ENCODE assay signal across 11 cellular contexts in genomic region chr3:150765949-150766720, GRCh38. TPM values are rescaled to one million over a fixed set of nuclear protein-coding genes. Genes with fewer than 3 reads are reported as not detected.
A peak's percentile ranks its signal among the peaks of the same experiment; 100 is the strongest.
DNase-seq lines count a peak whose midpoint lies in the region; ATAC-seq and TF ChIP-seq lines count a peak whose summit lies in the region.
"Had no signal": no experiment of that assay in that cellular context is flagged by ENCODE, and none has a peak within 500 bp of the region (broad histone marks: within the 10 kb centered on the region; RNA-seq: fewer than 3 reads in every experiment).

No MANE protein-coding gene starts in this region.

- H3K9me3 ChIP-seq in effector memory CD4-positive, alpha-beta T cell (ENCODE audit: control insufficient read depth, low read length), result no peaks in the 10 kb centered on the region
- H3K9me3 ChIP-seq: body of pancreas, thyroid gland had no signal

- no peaks in the 10 kb centered on the region for H3K36me3 ChIP-seq in effector memory CD4-positive, alpha-beta T cell (ENCODE audit: control insufficient read depth, insufficient read depth, low read length)
- H3K36me3 ChIP-seq: thyroid gland had no signal

- H3K27ac Mint-ChIP-seq in activated naive CD4-positive, alpha-beta T cell treated with anti-CD3 and anti-CD28 coated beads, Interleukin-2, amount 50 U/mL, for 72 hours, result peak overlapping the region; percentile 77 to 100
- H3K27ac Mint-ChIP-seq in activated naive CD8-positive, alpha-beta T cell, result peak overlapping the region; percentile 100
- peak overlapping the region; percentile 89 to 90 for H3K27ac Mint-ChIP-seq in stimulated activated naive CD8-positive, alpha-beta T cell treated with anti-CD3 and anti-CD28 coated beads, Interleukin-15, amount 100 ng/mL, for 72 hours
- H3K27ac Mint-ChIP-seq in WTC11, result no peak overlapping the region; the same call in 1 of the 2 replicates

- H3K4me1 Mint-ChIP-seq in activated naive CD8-positive, alpha-beta T cell (ENCODE audit: low read depth), result peaks cover 41% of the 10 kb centered on the region
- H3K4me1 Mint-ChIP-seq in stimulated activated naive CD8-positive, alpha-beta T cell treated with anti-CD3 and anti-CD28 coated beads, Interleukin-15, amount 100 ng/mL, for 72 hours, result peaks cover 36% of the 10 kb centered on the region
- peaks cover 31% of the 10 kb centered on the region for H3K4me1 Mint-ChIP-seq in WTC11

- TF ChIP-seq CTCF in WTC11 (IDR thresholded peaks at IDR 0.05), result no peak

- H3K4me1 ChIP-seq in effector memory CD4-positive, alpha-beta T cell (ENCODE audit: control insufficient read depth, insufficient read depth, low read length, poor library complexity, severe bottlenecking), result no peaks in the 10 kb centered on the region

- peaks cover 22% of the 10 kb centered on the region in 2 donors for H3K36me3 Mint-ChIP-seq in activated naive CD4-positive, alpha-beta T cell treated with anti-CD3 and anti-CD28 coated beads, Interleukin-2, amount 50 U/mL, for 72 hours
- peaks cover 7% of the 10 kb centered on the region for H3K36me3 Mint-ChIP-seq in activated naive CD8-positive, alpha-beta T cell
- H3K36me3 Mint-ChIP-seq in WTC11, result no peaks in the 10 kb centered on the region

- no peak overlapping the region for H3K27ac ChIP-seq in effector memory CD4-positive, alpha-beta T cell (ENCODE audit: insufficient read depth, low read length, poor library complexity, severe bottlenecking)
- H3K27ac ChIP-seq: body of pancreas had no signal

- CTCF ChIA-PET in WTC11 (lab: Charles Lee), result interaction anchor here (0.6 to 3.6 kb wide), 4 partner anchors 13 to 320 kb away, joined by 3 to 23 read pairs (median 8); no protein-coding TSS in a partner anchor

- H3K27me3 Mint-ChIP-seq in activated naive CD8-positive, alpha-beta T cell, result no peaks in the 10 kb centered on the region
- H3K27me3 Mint-ChIP-seq in stimulated activated naive CD8-positive, alpha-beta T cell treated with anti-CD3 and anti-CD28 coated beads, Interleukin-15, amount 100 ng/mL, for 72 hours, result no peaks in the 10 kb centered on the region
- H3K27me3 Mint-ChIP-seq in WTC11 (ENCODE audit: low read depth), result peaks cover 38% of the 10 kb centered on the region

- no peak overlapping the region for H3K4me3 ChIP-seq in effector memory CD4-positive, alpha-beta T cell (ENCODE audit: insufficient read depth, low read depth, low read length, poor library complexity, severe bottlenecking)
- H3K4me3 ChIP-seq: body of pancreas, thyroid gland had no signal

- peak in 1 of 2 donors; percentile 11 for ATAC-seq in activated naive CD4-positive, alpha-beta T cell treated with anti-CD3 and anti-CD28 coated beads, Interleukin-2, amount 50 U/mL, for 72 hours
- peak; percentile 29 for ATAC-seq in HG03060 (IDR thresholded peaks at IDR 0.05; ENCODE audit: low read depth, unreplicated experiment)
- no peak for ATAC-seq in stimulated activated naive CD8-positive, alpha-beta T cell treated with anti-CD3 and anti-CD28 coated beads, Interleukin-15, amount 100 ng/mL, for 72 hours
- ATAC-seq in HG03460 (IDR thresholded peaks at IDR 0.05; ENCODE audit: unreplicated experiment), result no peak
- no peak for ATAC-seq in WTC11
- ATAC-seq: body of pancreas had no signal

- H3K27me3 ChIP-seq in effector memory CD4-positive, alpha-beta T cell (replicated peaks; ENCODE audit: control insufficient read depth, insufficient read depth, low read length, poor library complexity, severe bottlenecking), result no peaks in the 10 kb centered on the region
- H3K27me3 ChIP-seq: body of pancreas, thyroid gland had no signal

- H3K4me3 Mint-ChIP-seq in activated naive CD8-positive, alpha-beta T cell, result peak overlapping the region; percentile 99
- peak overlapping the region; percentile 66 to 72 for H3K4me3 Mint-ChIP-seq in stimulated activated naive CD8-positive, alpha-beta T cell treated with anti-CD3 and anti-CD28 coated beads, Interleukin-15, amount 100 ng/mL, for 72 hours
- H3K4me3 Mint-ChIP-seq in WTC11, result no peak overlapping the region

- POLR2A ChIA-PET in WTC11 (lab: Charles Lee), result interaction anchor here (0.7 kb wide), 1 partner anchor 220 kb away, joined by 4 read pairs; the partner anchor contains the start of gene SERP1

- H3K9me3 Mint-ChIP-seq in activated naive CD4-positive, alpha-beta T cell treated with anti-CD3 and anti-CD28 coated beads, Interleukin-2, amount 50 U/mL, for 72 hours, result no peaks in the 10 kb centered on the region
- no peaks in the 10 kb centered on the region for H3K9me3 Mint-ChIP-seq in activated naive CD8-positive, alpha-beta T cell (ENCODE audit: low read depth)
- H3K9me3 Mint-ChIP-seq in stimulated activated naive CD8-positive, alpha-beta T cell treated with anti-CD3 and anti-CD28 coated beads, Interleukin-15, amount 100 ng/mL, for 72 hours, result no peaks in the 10 kb centered on the region
- H3K9me3 Mint-ChIP-seq in WTC11, result no peaks in the 10 kb centered on the region

- no peak for DNase-seq in activated naive CD4-positive, alpha-beta T cell treated with anti-CD3 and anti-CD28 coated beads, Interleukin-2, amount 50 U/mL, for 72 hours (ENCODE audit: low spot score in 2 of 2)
- no peak for DNase-seq in activated naive CD4-positive, alpha-beta T cell treated with Interleukin-2 at 50 U/mL for 16 hours
- DNase-seq in stimulated activated naive CD8-positive, alpha-beta T cell treated with anti-CD3 and anti-CD28 coated beads, Interleukin-15, amount 100 ng/mL, for 72 hours, result peak; percentile 29 to 38
- DNase-seq in effector memory CD4-positive, alpha-beta T cell, result no peak
- DNase-seq in WTC11 (ENCODE audit: low spot score), result no peak
- DNase-seq: body of pancreas, NCI-H146 had no signal

TF ChIP-seq in WTC11, 78 proteins besides CTCF, POLR2A, EP300 and RAD21:
- TF ChIP-seq TP53 (CRISPR knock-in tag; IDR thresholded peaks at IDR 0.05) (no peak), CBFB (CRISPR knock-in tag; IDR thresholded peaks at IDR 0.05; ENCODE audit: low read depth) (no peak), TCF7 (CRISPR knock-in tag; IDR thresholded peaks at IDR 0.05; ENCODE audit: low read depth) (no peak)

RNA-seq across cellular contexts. Expression of gene SIAH2, which starts 3.2 kb away (rescaled TPM):
- 10 to 100 TPM; 68.3 to 74.7 TPM for total RNA-seq in activated naive CD4-positive, alpha-beta T cell treated with anti-CD3 and anti-CD28 coated beads, Interleukin-2, amount 50 U/mL, for 72 hours
- total RNA-seq in WTC11 (2021), result 15.8 to 17.1 TPM (median 15.9 TPM) in 3 replicates

Comparison
In these comparisons a context has a peak if more than half of its experiments do, and no peak if none do; other contexts are left out.
1. DNase-seq: peak in stimulated activated naive CD8-positive, alpha-beta T cell treated with anti-CD3 and anti-CD28 coated beads, Interleukin-15, amount 100 ng/mL, for 72 hours (2 of 2); none in activated naive CD4-positive, alpha-beta T cell treated with anti-CD3 and anti-CD28 coated beads, Interleukin-2, amount 50 U/mL, for 72 hours (0 of 2), activated naive CD4-positive, alpha-beta T cell treated with Interleukin-2 at 50 U/mL for 16 hours (single experiment), effector memory CD4-positive, alpha-beta T cell (0 of 3) and WTC11 (single experiment).